Comparison of ENCODE assay signal across 28 cellular contexts in genomic region chr11:103842191-103842590, GRCh38.
"Had no signal": no experiment of that assay in that cellular context is flagged by ENCODE, and none has a peak within 500 bp of the region (broad histone marks: within the 10 kb centered on the region; RNA-seq: fewer than 3 reads in every experiment).

No MANE protein-coding gene starts in this region.

- H3K9me3 ChIP-seq: esophagus muscularis mucosa, left lung, neutrophil, pancreas, prostate gland, testis, uterus had no signal

- H3K4me3 Mint-ChIP-seq: activated naive CD4-positive, alpha-beta T cell treated with anti-CD3 and anti-CD28 coated beads, Interleukin-2, amount 10 ng/mL, durations not matched to agents 7 days and 5 days; activated naive CD8-positive, alpha-beta T cell treated with anti-CD3 and anti-CD28 coated beads, Interleukin-2, amount 10 ng/mL, durations not matched to agents 7 days and 5 days; activated T-helper 1 cell treated with anti-CD3 and anti-CD28 coated beads, Interleukin-12 subunit alpha, Interleukin-12 subunit beta, Interleukin-2, Interleukin-4 antibody, amounts not matched to agents 30 ng/mL and 10 ng/mL and 1 ng/mL, durations not matched to agents 14 hours and 24 hours and 36 hours; central memory CD8-positive, alpha-beta T cell; nephron progenitor cell; T-helper 17 cell; type B pancreatic cell had no signal

- H3K27me3 Mint-ChIP-seq: activated naive CD4-positive, alpha-beta T cell treated with anti-CD3 and anti-CD28 coated beads, Interleukin-2, amount 10 ng/mL, durations not matched to agents 7 days and 5 days; activated naive CD8-positive, alpha-beta T cell treated with anti-CD3 and anti-CD28 coated beads, Interleukin-2, amount 10 ng/mL, durations not matched to agents 7 days and 5 days; central memory CD8-positive, alpha-beta T cell; T-helper 17 cell; type B pancreatic cell had no signal

- H3K36me3 Mint-ChIP-seq: activated naive CD4-positive, alpha-beta T cell treated with anti-CD3 and anti-CD28 coated beads, Interleukin-2, amount 10 ng/mL, durations not matched to agents 7 days and 5 days; activated naive CD8-positive, alpha-beta T cell treated with anti-CD3 and anti-CD28 coated beads, Interleukin-2, amount 10 ng/mL, durations not matched to agents 7 days and 5 days had no signal

- ATAC-seq: activated CD4-positive, CD25-positive, alpha-beta regulatory T cell treated with anti-CD3 and anti-CD28 coated beads, Interleukin-2, amount 50 U/mL, for 24 hours; left lung; stimulated activated naive CD8-positive, alpha-beta T cell treated with anti-CD3 and anti-CD28 coated beads, Interleukin-15, Interleukin-2, amounts not matched to agents 100 U/mL and 50 U/mL, for 24 hours; T-helper 17 cell had no signal

- H3K4me3 ChIP-seq: esophagus muscularis mucosa, left lung, pancreas, prostate gland, testis, uterus had no signal

- H3K36me3 ChIP-seq: esophagus muscularis mucosa, left lung, neutrophil, pancreas, prostate gland, uterus, WERI-Rb-1 had no signal

- H3K4me1 ChIP-seq: left lung, prostate gland, testis, uterus had no signal

- H3K4me1 Mint-ChIP-seq: activated naive CD4-positive, alpha-beta T cell treated with anti-CD3 and anti-CD28 coated beads, Interleukin-2, amount 10 ng/mL, durations not matched to agents 7 days and 5 days; activated naive CD8-positive, alpha-beta T cell treated with anti-CD3 and anti-CD28 coated beads, Interleukin-2, amount 10 ng/mL, durations not matched to agents 7 days and 5 days; central memory CD8-positive, alpha-beta T cell; T-helper 17 cell had no signal

- H3K27ac ChIP-seq: esophagus muscularis mucosa, left lung, neutrophil, pancreas, prostate gland, testis, uterus, WERI-Rb-1 had no signal

- H3K9me3 Mint-ChIP-seq: activated naive CD4-positive, alpha-beta T cell treated with anti-CD3 and anti-CD28 coated beads, Interleukin-2, amount 10 ng/mL, durations not matched to agents 7 days and 5 days; activated naive CD8-positive, alpha-beta T cell treated with anti-CD3 and anti-CD28 coated beads, Interleukin-2, amount 10 ng/mL, durations not matched to agents 7 days and 5 days; activated T-helper 1 cell treated with anti-CD3 and anti-CD28 coated beads, Interleukin-12 subunit alpha, Interleukin-12 subunit beta, Interleukin-2, Interleukin-4 antibody, amounts not matched to agents 30 ng/mL and 10 ng/mL and 1 ng/mL, durations not matched to agents 14 hours and 24 hours and 36 hours; central memory CD8-positive, alpha-beta T cell; nephron progenitor cell; type B pancreatic cell had no signal

- H3K27ac Mint-ChIP-seq: activated naive CD4-positive, alpha-beta T cell treated with anti-CD3 and anti-CD28 coated beads, Interleukin-2, amount 10 ng/mL, durations not matched to agents 7 days and 5 days; activated naive CD8-positive, alpha-beta T cell treated with anti-CD3 and anti-CD28 coated beads, Interleukin-2, amount 10 ng/mL, durations not matched to agents 7 days and 5 days; activated T-helper 1 cell treated with anti-CD3 and anti-CD28 coated beads, Interleukin-12 subunit alpha, Interleukin-12 subunit beta, Interleukin-2, Interleukin-4 antibody, amounts not matched to agents 30 ng/mL and 10 ng/mL and 1 ng/mL, durations not matched to agents 14 hours and 24 hours and 36 hours; nephron progenitor cell; T-helper 17 cell; type B pancreatic cell had no signal

- DNase-seq: activated CD4-positive, alpha-beta T cell treated with anti-CD3 and anti-CD28 coated beads for 48 hours; activated CD4-positive, alpha-beta T cell treated with anti-CD3 and anti-CD28 coated beads, Interleukin-2, amount 50 U/mL, for 48 hours; activated CD8-positive, alpha-beta memory T cell treated with anti-CD3 and anti-CD28 coated beads, Interleukin-2, amount 50 U/mL, for 4 hours; activated effector memory CD4-positive, alpha-beta T cell treated with anti-CD3 and anti-CD28 coated beads, Interleukin-2, amount 50 U/mL, for 16 hours; activated naive CD4-positive, alpha-beta T cell treated with anti-CD3 and anti-CD28 coated beads, Interleukin-2, amount 10 ng/mL, durations not matched to agents 7 days and 5 days; activated naive CD8-positive, alpha-beta T cell treated with anti-CD3 and anti-CD28 coated beads, Interleukin-2, amount 10 ng/mL, durations not matched to agents 7 days and 5 days; activated T-cell treated with anti-CD3 and anti-CD28 coated beads, Interleukin-2, amount 50 U/mL, for 1 hour; amniotic stem cell; dermis blood vessel endothelial cell; effector CD4-positive, alpha-beta T cell; kidney glomerular epithelial cell; nephron progenitor cell; pancreas; stimulated activated CD4-positive, alpha-beta T cell treated with anti-CD3 and anti-CD28 coated beads, Interleukin-15, amount 100 ng/mL, for 24 hours; stimulated activated naive CD8-positive, alpha-beta T cell treated with anti-CD3 and anti-CD28 coated beads, Interleukin-15, Interleukin-2, amounts not matched to agents 100 U/mL and 50 U/mL, for 24 hours; T-helper 17 cell; T1000; testis; uterus; WERI-Rb-1 had no signal

- H3K27me3 ChIP-seq: esophagus muscularis mucosa, left lung, neutrophil, pancreas, testis, uterus had no signal
